In genomic region chr11:128694618-128695481, GRCh38 we compare ENCODE assay signal across 8 cellular contexts. TPM values are rescaled to one million over a fixed set of nuclear protein-coding genes. Genes with fewer than 3 reads are reported as not detected.
A peak's percentile ranks its signal among the peaks of the same experiment; 100 is the strongest.
DNase-seq lines count a peak whose midpoint lies in the region; ATAC-seq and TF ChIP-seq lines count a peak whose summit lies in the region.

No MANE protein-coding gene starts in this region.

- no peak overlapping the region for H2AFZ ChIP-seq in neuron (ENCODE audit: low read depth, low read length)

- POLR2A ChIA-PET in GM10248 (lab: Yijun Ruan, JAX): no interaction called here
- POLR2A ChIA-PET in WTC11 (lab: Charles Lee): interaction anchor here (1.0 kb wide), 1 partner anchor 8 kb away, joined by 5 read pairs; no protein-coding TSS in a partner anchor

- H3K27ac ChIP-seq in esophagus (ENCODE audit: low read depth in 2 of 2, low read length in 1 of 2): peak overlapping the region; percentile 74 to 84

- H3K36me3 Mint-ChIP-seq in WTC11: no peaks in the 10 kb centered on the region

- peaks cover 87% of the 10 kb centered on the region for H3K27me3 Mint-ChIP-seq in WTC11 (ENCODE audit: low read depth)

- peaks cover 33% of the 10 kb centered on the region for H3K4me1 Mint-ChIP-seq in WTC11

- no peak for TF ChIP-seq CTCF in GM10248 (IDR thresholded peaks at IDR 0.05; ENCODE audit: control extremely low read depth, extremely low read depth, low read depth, missing control alignments)
- no peak for TF ChIP-seq CTCF in WTC11 (IDR thresholded peaks at IDR 0.05)

- 7% methylated on average over 68 to 70 of the region's 70 CpGs for WGBS in esophagus, 2 donors

- CTCF ChIA-PET in GM10248 (lab: Yijun Ruan, JAX) (interaction anchor here (1.2 to 1.8 kb wide), 3 partner anchors 8 to 10 kb away, joined by 3 to 10 read pairs (median 6); no protein-coding TSS in a partner anchor), WTC11 (lab: Charles Lee) (no interaction called here)

- peak overlapping the region; percentile 67 for H3K4me3 Mint-ChIP-seq in WTC11

- peak; percentile 24 for ATAC-seq in HG02759 (IDR thresholded peaks at IDR 0.05; ENCODE audit: unreplicated experiment)
- peak; percentile 33 for ATAC-seq in WTC11
- ATAC-seq in GM21515 (IDR thresholded peaks at IDR 0.05; ENCODE audit: unreplicated experiment): no peak

- H3K27me3 ChIP-seq in esophagus (ENCODE audit: control insufficient read depth in 1 of 2, insufficient read depth in 2 of 2, low read length in 2 of 2) (peaks cover 2 to 26% of the 10 kb centered on the region in 2 donors), neuron (ENCODE audit: insufficient read depth, low read length) (peaks cover 65% of the 10 kb centered on the region)

- DNase-seq in GM10248 (ENCODE audit: extremely low spot score) (peak; percentile 30), WTC11 (ENCODE audit: low spot score) (peak; percentile 59), glomerular visceral epithelial cell (ENCODE audit: extremely low spot score) (no peak), OCI-M1 (lab: John Stamatoyannopoulos, UW) (no peak)

- no peak overlapping the region for H3K27ac Mint-ChIP-seq in WTC11

- peak overlapping the region; percentile 47 to 59 for H3K4me3 ChIP-seq in esophagus (ENCODE audit: low read depth in 1 of 2, low read length in 2 of 2)
- peak overlapping the region; percentile 25 for H3K4me3 ChIP-seq in neuron (ENCODE audit: low read length)

- H3K4me1 ChIP-seq in esophagus (ENCODE audit: control insufficient read depth in 2 of 2, insufficient read depth in 2 of 2, low read length in 1 of 2) (peaks cover 7 to 8% of the 10 kb centered on the region in 2 donors), neuron (ENCODE audit: insufficient read depth, low read length) (peaks cover 30% of the 10 kb centered on the region)

- H3K9me3 ChIP-seq in esophagus (ENCODE audit: control insufficient read depth in 2 of 2, insufficient read depth in 1 of 2, low read depth in 1 of 2, low read length in 1 of 2): no peaks in the 10 kb centered on the region
- H3K9me3 ChIP-seq in neuron (ENCODE audit: low read length): peaks cover 2% of the 10 kb centered on the region

- H3K9me3 Mint-ChIP-seq in WTC11: no peaks in the 10 kb centered on the region

- H3K36me3 ChIP-seq in esophagus (ENCODE audit: control insufficient read depth in 2 of 2, insufficient read depth in 2 of 2, low read length in 1 of 2) (no peaks in the 10 kb centered on the region), neuron (ENCODE audit: insufficient read depth, low read length) (no peaks in the 10 kb centered on the region)

TF ChIP-seq in WTC11, 78 proteins besides CTCF, POLR2A, EP300 and RAD21:
- TF ChIP-seq ZNF219 (CRISPR knock-in tag; IDR thresholded peaks at IDR 0.05; ENCODE audit: borderline replicate concordance): no peak

RNA-seq across cellular contexts. Expression of gene FLI1, which starts 1.0 kb away (rescaled TPM):
- 0.39 to 0.63 TPM (median 0.44 TPM) in 3 replicates for total RNA-seq in WTC11 (2021)
- polyA plus RNA-seq in esophagus: 1 to 10 TPM; 2.1 to 2.6 TPM

Comparison
In these comparisons a context has a peak if more than half of its experiments do, and no peak if none do; other contexts are left out.
1. DNase-seq: peak in GM10248 (single experiment) and WTC11 (single experiment); none in glomerular visceral epithelial cell (single experiment) and OCI-M1 (single experiment).